8 cellular contexts compared by ENCODE assay signal in genomic region chr1:182629674-182630073, GRCh38. TPM values are rescaled to one million over a fixed set of nuclear protein-coding genes. Genes with fewer than 3 reads are reported as not detected.
DNase-seq lines count a peak whose midpoint lies in the region; ATAC-seq, FAIRE-seq and TF ChIP-seq lines count a peak whose summit lies in the region.

No MANE protein-coding gene starts in this region.

- H3K9me3 Mint-ChIP-seq in CD4-positive, alpha-beta memory T cell, result no peaks in the 10 kb centered on the region
- H3K9me3 Mint-ChIP-seq in immature natural killer cell, result no peaks in the 10 kb centered on the region

- intact Hi-C loops in CD4-positive, alpha-beta memory T cell (cut with micrococcal nuclease), result no loop called here
- intact Hi-C loops in pancreas (cut with DNase I), result no loop called here

- DNase-seq in CD4-positive, alpha-beta memory T cell, result peak; percentile 22 to 80 (median 52)
- DNase-seq in activated CD4-positive, CD25-positive, alpha-beta regulatory T cell treated with anti-CD3 and anti-CD28 coated beads, Interleukin-2, amount 50 U/mL, for 72 hours, result peak; percentile 67
- DNase-seq in immature natural killer cell (peak; percentile 85 to 91 (median 85)), pancreas (no peak), GM19239 (ENCODE audit: insufficient read length, low spot score) (no peak)

- peaks cover 36 to 66% (median 43%) of the 10 kb centered on the region in 4 donors for H3K4me1 Mint-ChIP-seq in CD4-positive, alpha-beta memory T cell
- H3K4me1 Mint-ChIP-seq in immature natural killer cell, result peaks cover 25 to 37% of the 10 kb centered on the region in 2 donors

- no peak for FAIRE-seq in pancreas (lab: Jason Lieb, UNC)
- no peak for FAIRE-seq in GM19239 (lab: Jason Lieb, UNC)

- 86 to 93% methylated on average over 3 of the region's 3 CpGs for WGBS in pancreas, 2 donors

- peak; percentile 63 for ATAC-seq in HG02678 (IDR thresholded peaks at IDR 0.05; ENCODE audit: unreplicated experiment)
- ATAC-seq in pancreas, result no peak
- no peak for ATAC-seq in GM21515 (IDR thresholded peaks at IDR 0.05; ENCODE audit: unreplicated experiment)
- no peak for ATAC-seq in GM21360 (IDR thresholded peaks at IDR 0.05; ENCODE audit: unreplicated experiment)

- TF ChIP-seq CTCF in pancreas (IDR thresholded peaks at IDR 0.05), result no peak

- no peaks in the 10 kb centered on the region for H3K27me3 ChIP-seq in CD4-positive, alpha-beta memory T cell (ENCODE audit: insufficient read depth, low read length)
- H3K27me3 ChIP-seq in pancreas, result no peaks in the 10 kb centered on the region

- H3K27me3 Mint-ChIP-seq in CD4-positive, alpha-beta memory T cell, result no peaks in the 10 kb centered on the region
- H3K27me3 Mint-ChIP-seq in immature natural killer cell (ENCODE audit: low read depth in 3 of 3), result peaks cover 18 to 32% (median 23%) of the 10 kb centered on the region in 3 donors

- H3K27ac Mint-ChIP-seq in CD4-positive, alpha-beta memory T cell, result peak overlapping the region in 5 of 7 donors; percentile 18 to 81 (median 26)
- H3K27ac Mint-ChIP-seq in immature natural killer cell, result peak overlapping the region; percentile 9 to 87 (median 82)

- H3K27ac ChIP-seq in CD4-positive, alpha-beta memory T cell (ENCODE audit: low read depth, low read length), result no peak overlapping the region
- H3K27ac ChIP-seq in pancreas, result no peak overlapping the region

- no peaks in the 10 kb centered on the region for H3K36me3 ChIP-seq in CD4-positive, alpha-beta memory T cell (ENCODE audit: insufficient read depth, low read length)
- no peaks in the 10 kb centered on the region for H3K36me3 ChIP-seq in pancreas

- no peak overlapping the region for H3K4me3 ChIP-seq in CD4-positive, alpha-beta memory T cell (ENCODE audit: low read length in 2 of 2)
- no peak overlapping the region for H3K4me3 ChIP-seq in pancreas

- peaks cover 46% of the 10 kb centered on the region for H3K4me1 ChIP-seq in CD4-positive, alpha-beta memory T cell (ENCODE audit: insufficient read depth, low read length)
- peaks cover 0 to 4% (median 0%) of the 10 kb centered on the region in 3 donors for H3K4me1 ChIP-seq in pancreas

- peak overlapping the region in 7 of 8 donors; percentile 24 to 65 (median 36) for H3K4me3 Mint-ChIP-seq in CD4-positive, alpha-beta memory T cell
- peak overlapping the region; percentile 14 to 75 (median 62) for H3K4me3 Mint-ChIP-seq in immature natural killer cell

- CTCF ChIA-PET in CD4-positive, alpha-beta memory T cell (lab: Charles Lee; ENCODE audit: partially characterized antibody), result interaction anchor here (0.8 kb wide), 2 partner anchors 13 to 23 kb away, joined by 3 read pairs; no protein-coding TSS in a partner anchor

- POLR2A ChIA-PET in CD4-positive, alpha-beta memory T cell (lab: Charles Lee; ENCODE audit: partially characterized antibody), result interaction anchor here (1.3 to 2.5 kb wide), 2 partner anchors 14 to 155 kb away, joined by 3 to 13 read pairs; no protein-coding TSS in a partner anchor

- no peaks in the 10 kb centered on the region for H3K9me3 ChIP-seq in CD4-positive, alpha-beta memory T cell (ENCODE audit: control insufficient read depth in 1 of 2, low read length in 2 of 2)
- H3K9me3 ChIP-seq in pancreas, result no peaks in the 10 kb centered on the region

- H3K36me3 Mint-ChIP-seq in CD4-positive, alpha-beta memory T cell, result no peaks in the 10 kb centered on the region
- H3K36me3 Mint-ChIP-seq in immature natural killer cell, result no peaks in the 10 kb centered on the region

RNA-seq across cellular contexts. Expression of gene RGS16, which starts 25.5 kb away (rescaled TPM):
- 1 to 10 TPM; 1.3 to 1.4 TPM for total RNA-seq in CD4-positive, alpha-beta memory T cell
- polyA plus RNA-seq in CD4-positive, alpha-beta memory T cell, result 1 to 10 TPM; 2.8 to 3.7 TPM
- under 1 TPM; 0.21 to 0.50 (median 0.48) TPM for polyA plus RNA-seq in immature natural killer cell
- total RNA-seq in pancreas, result 1 to 10 TPM; 1.8 to 4.4 (median 2.7) TPM
- polyA plus RNA-seq in pancreas, result 10 to 100 TPM in 1 of 2 donors, 1 to 10 TPM in 1; 8.0 to 19.3 TPM

RNA-seq across cellular contexts. Expression of gene RNASEL, which starts 40.6 kb away (rescaled TPM):
- 10 to 100 TPM; 33.9 to 35.4 TPM for total RNA-seq in CD4-positive, alpha-beta memory T cell
- 10 to 100 TPM in 1 of 2 donors, 1 to 10 TPM in 1; 4.5 to 11.6 TPM for polyA plus RNA-seq in CD4-positive, alpha-beta memory T cell
- polyA plus RNA-seq in immature natural killer cell (1 to 10 TPM; 2.0 to 5.7 (median 2.8) TPM), pancreas (1 to 10 TPM; 1.8 to 2.8 TPM)
- total RNA-seq in pancreas, result 1 to 10 TPM; 1.1 to 7.0 (median 2.7) TPM

RNA-seq across cellular contexts. Expression of gene RGS8, which starts 54.7 kb away (rescaled TPM):
- not detected for total RNA-seq in CD4-positive, alpha-beta memory T cell
- not detected for polyA plus RNA-seq in CD4-positive, alpha-beta memory T cell
- polyA plus RNA-seq in immature natural killer cell (not detected), pancreas (under 1 TPM in 1 of 2 donors, not detected in 1; 0.02 TPM)
- total RNA-seq in pancreas, result not detected

Comparison
In these comparisons a context has a peak if more than half of its experiments do, and no peak if none do; other contexts are left out.
1. DNase-seq: peak in CD4-positive, alpha-beta memory T cell (5 of 5), activated CD4-positive, CD25-positive, alpha-beta regulatory T cell treated with anti-CD3 and anti-CD28 coated beads, Interleukin-2, amount 50 U/mL, for 72 hours (single experiment) and immature natural killer cell (3 of 3); none in pancreas (0 of 6) and GM19239 (single experiment).